ENCODE assay signal across 20 cellular contexts in the genomic region with DNA sequence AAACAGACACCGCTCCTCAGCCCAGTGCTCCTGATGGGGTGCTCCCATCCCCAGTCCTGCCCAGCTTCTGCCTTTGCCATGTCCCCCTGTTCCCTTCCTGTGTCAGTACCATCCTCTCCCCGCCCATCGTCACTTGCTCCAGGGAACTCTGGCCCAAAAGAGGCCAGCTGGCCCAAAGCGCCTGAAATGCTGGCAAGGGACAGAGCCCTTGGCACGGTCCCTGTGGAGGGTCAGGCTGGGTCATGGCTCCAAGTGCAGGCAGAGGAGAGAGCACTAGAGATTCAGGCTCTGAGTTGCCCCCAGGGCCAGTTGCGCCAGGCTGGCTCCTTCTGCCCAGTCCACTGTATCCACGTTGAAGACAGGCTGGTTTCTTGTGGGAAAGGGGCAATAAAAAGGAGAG. TPM values are rescaled to one million over a fixed set of nuclear protein-coding genes. Genes with fewer than 3 reads are reported as not detected.
DNase-seq lines count a peak whose midpoint lies in the region; ATAC-seq lines count a peak whose summit lies in the region.
"Had no signal": no experiment of that assay in that cellular context is flagged by ENCODE, and none has a peak within 500 bp of the region (broad histone marks: within the 10 kb centered on the region; RNA-seq: fewer than 3 reads in every experiment).

No MANE protein-coding gene starts in this region.

- DNase-seq in C1 segment of cervical spinal cord (lab: John Stamatoyannopoulos, UW) (peak in 12 of 14 donors; percentile 1 to 67 (median 30)), amygdala (lab: John Stamatoyannopoulos, UW) (peak in 41 of 56 donors; percentile 3 to 66 (median 27)), left cardiac atrium (peak; percentile 59), pons (ENCODE audit: low spot score) (peak; percentile 47), T-helper 2 cell (no peak), NCI-H1694 treated with DMSO at 0.1 percent for 48 hours (lab: John Stamatoyannopoulos, UW) (no peak), NCI-H2029 treated with DMSO at 0.1 percent for 48 hours (lab: John Stamatoyannopoulos, UW) (no peak), NCI-H345 (lab: John Stamatoyannopoulos, UW) (no peak)
- DNase-seq: activated B cell treated with CpG ODN at 0.5 μM for 24 hours; activated CD8-positive, alpha-beta T cell treated with anti-CD3 and anti-CD28 coated beads for 36 hours; activated naive CD4-positive, alpha-beta T cell; amniotic stem cell; CD4-positive, CD25-positive, alpha-beta regulatory T cell; left colon; NCI-H82; T-helper 9 cell had no signal

- intact Hi-C loops in left cardiac atrium (cut with DNase I) = loop anchor here in 1 of 2 donors (10.0 kb wide), 1 partner anchor 83 kb away; a partner anchor contains a TSS

- peak; percentile 6 to 41 for ATAC-seq in left cardiac atrium
- ATAC-seq: activated CD8-positive, alpha-beta T cell treated with anti-CD3 and anti-CD28 coated beads for 36 hours; esophagus mucosa; GM12878; left colon; stimulated activated effector memory CD8-positive, alpha-beta T cell treated with anti-CD3 and anti-CD28 coated beads, Interleukin-12 subunit alpha, Interleukin-12 subunit beta, amount 100 ng/mL, for 72 hours had no signal

RNA-seq across cellular contexts. Expression of a gene that starts 8.4 kb away (rescaled TPM):
- 10 to 100 TPM; 36.0 to 37.5 TPM for total RNA-seq in left cardiac atrium

RNA-seq across cellular contexts. Expression of a gene that starts 46.3 kb away (rescaled TPM):
- total RNA-seq in left cardiac atrium = under 1 TPM; 0.80 to 0.97 TPM
- total RNA-seq: MCF 10A had no signal

RNA-seq across cellular contexts. Expression of a gene that starts 51.7 kb away (rescaled TPM):
- total RNA-seq in left cardiac atrium = 10 to 100 TPM; 25.4 to 34.1 TPM
- total RNA-seq: MCF 10A had no signal

Comparison
In these comparisons a context has a peak if more than half of its experiments do, and no peak if none do; other contexts are left out.
1. DNase-seq: peak in C1 segment of cervical spinal cord (12 of 14), amygdala (41 of 56), left cardiac atrium (single experiment) and pons (single experiment); none in T-helper 2 cell (0 of 5), NCI-H1694 treated with DMSO at 0.1 percent for 48 hours (single experiment), NCI-H2029 treated with DMSO at 0.1 percent for 48 hours (single experiment) and NCI-H345 (single experiment).